22 cellular contexts compared by ENCODE assay signal in the genomic region with DNA sequence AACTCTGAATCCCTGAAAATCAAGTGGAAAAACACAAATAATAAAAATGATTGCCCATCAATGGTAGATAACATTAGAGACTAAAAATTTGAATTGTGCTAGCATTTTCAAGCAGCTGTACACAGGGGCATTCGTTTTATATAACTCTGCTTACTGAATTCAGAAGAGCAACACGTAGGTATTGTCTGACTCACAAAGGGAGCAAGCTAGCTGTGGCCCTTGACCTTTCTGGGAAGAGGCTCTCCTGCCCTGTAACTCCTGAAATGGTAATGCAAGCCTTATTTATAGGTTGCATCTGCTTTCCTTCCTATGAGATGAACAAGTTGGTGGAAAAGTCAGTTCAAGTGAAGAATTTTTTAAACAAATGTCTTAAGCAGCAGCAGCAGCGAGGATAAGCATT.
"Had no signal": no experiment of that assay in that cellular context is flagged by ENCODE, and none has a peak within 500 bp of the region (broad histone marks: within the 10 kb centered on the region; RNA-seq: fewer than 3 reads in every experiment).

No MANE protein-coding gene starts in this region.

- H3K27me3 Mint-ChIP-seq: T-cell had no signal

- H3K4me1 ChIP-seq: colonic mucosa, parathyroid adenoma, upper lobe of right lung had no signal

- ATAC-seq: activated CD4-positive, CD25-positive, alpha-beta regulatory T cell treated with anti-CD3 and anti-CD28 coated beads, Interleukin-2, amount 50 U/mL, for 24 hours; left ventricle myocardium superior; T-cell; upper lobe of right lung had no signal

- H3K79me2 ChIP-seq: parathyroid adenoma had no signal

- H3K27me3 ChIP-seq: colonic mucosa, esophagus muscularis mucosa, suprapubic skin, upper lobe of right lung had no signal

- H3K4me2 ChIP-seq: smooth muscle cell had no signal

- DNase-seq: activated CD4-positive, alpha-beta T cell treated with anti-CD3 and anti-CD28 coated beads, Interleukin-2, amount 50 U/mL, for 1 hour; activated CD8-positive, alpha-beta memory T cell treated with anti-CD3 and anti-CD28 coated beads for 24 hours; activated naive CD4-positive, alpha-beta T cell treated with Interleukin-2 at 50 U/mL for 16 hours; caudate nucleus; colonic mucosa; foreskin fibroblast; hippocampal formation; kidney; left ventricle myocardium superior; retina; stimulated activated CD4-positive, alpha-beta T cell treated with anti-CD3 and anti-CD28 coated beads, Interleukin-4, amount 100 ng/mL, for 4 hours; stimulated activated CD8-positive, alpha-beta memory T cell treated with anti-CD3 and anti-CD28 coated beads, Interleukin-4, amount 100 ng/mL, for 48 hours; stimulated activated naive CD4-positive, alpha-beta T cell treated with Interleukin-2 at 50 U/mL for 16 hours; T-cell; T-helper 9 cell; upper lobe of right lung had no signal

- H3K4me3 Mint-ChIP-seq: T-cell had no signal

- H3K9me3 ChIP-seq: colonic mucosa, esophagus muscularis mucosa, suprapubic skin, upper lobe of right lung had no signal

- H3K27ac ChIP-seq: colonic mucosa, esophagus muscularis mucosa, parathyroid adenoma, SK-N-MC, suprapubic skin, upper lobe of right lung had no signal

- H3K27ac Mint-ChIP-seq: T-cell had no signal

- H3K36me3 ChIP-seq: colonic mucosa, esophagus muscularis mucosa, suprapubic skin, upper lobe of right lung had no signal

- H3K9me3 Mint-ChIP-seq: T-cell had no signal

- H3K4me3 ChIP-seq: colonic mucosa, esophagus muscularis mucosa, SK-N-MC, smooth muscle cell, suprapubic skin, upper lobe of right lung had no signal

- H3K9ac ChIP-seq: parathyroid adenoma had no signal

- H2AFZ ChIP-seq: parathyroid adenoma had no signal
